In genomic region chr3:139780603-139781002, GRCh38 we compare ENCODE assay signal across 27 cellular contexts.
DNase-seq lines count a peak whose midpoint lies in the region; ATAC-seq, FAIRE-seq and TF ChIP-seq lines count a peak whose summit lies in the region.
"Had no signal": no experiment of that assay in that cellular context is flagged by ENCODE, and none has a peak within 500 bp of the region (broad histone marks: within the 10 kb centered on the region; RNA-seq: fewer than 3 reads in every experiment).

No MANE protein-coding gene starts in this region.

- ATAC-seq in left ventricle myocardium superior, result peak; percentile 64
- ATAC-seq in PC-3, result no peak
- ATAC-seq: HCT116 had no signal

- H3F3A ChIP-seq in smooth muscle cell (ENCODE audit: low read depth), result no peaks in the 10 kb centered on the region
- no peaks in the 10 kb centered on the region for H3F3A ChIP-seq in PC-3 (ENCODE audit: low read length, unreplicated experiment)

- H3K9ac ChIP-seq in astrocyte (ENCODE audit: low read length) (no peak overlapping the region), smooth muscle cell (ENCODE audit: low read depth) (no peak overlapping the region), PC-3 (ENCODE audit: low read length) (no peak overlapping the region)

- H2AFZ ChIP-seq in astrocyte (ENCODE audit: low read depth, low read length), result no peak overlapping the region
- H2AFZ ChIP-seq in smooth muscle cell (ENCODE audit: low read depth), result no peak overlapping the region
- no peak overlapping the region for H2AFZ ChIP-seq in PC-3 (ENCODE audit: low read length)
- H2AFZ ChIP-seq: PC-9 had no signal

- no peak overlapping the region for H3K4me2 ChIP-seq in astrocyte (ENCODE audit: low read length)
- H3K4me2 ChIP-seq in smooth muscle cell, result peak overlapping the region; percentile 50
- no peak overlapping the region for H3K4me2 ChIP-seq in PC-3 (ENCODE audit: low read length)
- H3K4me2 ChIP-seq: PC-9 had no signal

- no peaks in the 10 kb centered on the region for H4K20me1 ChIP-seq in astrocyte (ENCODE audit: insufficient read depth, low read length)
- H4K20me1 ChIP-seq in smooth muscle cell (ENCODE audit: low read depth), result no peaks in the 10 kb centered on the region
- no peaks in the 10 kb centered on the region for H4K20me1 ChIP-seq in PC-3 (ENCODE audit: low read length)

- POLR2A ChIA-PET in PC-3 (lab: Charles Lee; ENCODE audit: unreplicated experiment), result no interaction called here

- CTCF ChIA-PET in PC-3 (lab: Charles Lee), result no interaction called here

- 15% methylated on average over 1 of the region's 1 CpG for WGBS in smooth muscle cell (ENCODE audit: low lambda C conversion rate)

- FAIRE-seq in astrocyte (lab: Jason Lieb, UNC), result no peak
- FAIRE-seq: GM18507 had no signal

- H3K79me2 ChIP-seq in astrocyte (ENCODE audit: insufficient read depth, low read length), result no peaks in the 10 kb centered on the region
- H3K79me2 ChIP-seq in smooth muscle cell (ENCODE audit: low read depth), result no peaks in the 10 kb centered on the region
- H3K79me2 ChIP-seq in PC-3 (ENCODE audit: low read length), result no peaks in the 10 kb centered on the region

- H3K27me3 ChIP-seq in left ventricle myocardium inferior (ENCODE audit: low read depth) (peaks cover 7% of the 10 kb centered on the region), astrocyte (ENCODE audit: insufficient read depth, low read length) (peaks cover 19% of the 10 kb centered on the region), smooth muscle cell (ENCODE audit: low read depth) (peaks cover 5% of the 10 kb centered on the region), PC-3 (ENCODE audit: low read length) (peaks cover 13% of the 10 kb centered on the region), dorsolateral prefrontal cortex (no peaks in the 10 kb centered on the region)
- H3K27me3 ChIP-seq: BE2C had no signal

- H3K9me3 ChIP-seq in left ventricle myocardium inferior (replicated peaks) (no peaks in the 10 kb centered on the region), astrocyte (ENCODE audit: insufficient read depth, low read depth, low read length) (no peaks in the 10 kb centered on the region), smooth muscle cell (replicated peaks; ENCODE audit: low read depth) (no peaks in the 10 kb centered on the region), PC-3 (ENCODE audit: low read length) (no peaks in the 10 kb centered on the region)
- H3K9me3 ChIP-seq: BE2C had no signal

- H3K27me3 Mint-ChIP-seq in astrocyte (ENCODE audit: low read depth, unreplicated experiment), result peaks cover 8% of the 10 kb centered on the region

- H3K27ac Mint-ChIP-seq in astrocyte (ENCODE audit: unreplicated experiment), result no peak overlapping the region
- H3K27ac Mint-ChIP-seq: CD14-positive monocyte; CD8-positive, alpha-beta memory T cell had no signal

- H3K27ac ChIP-seq in left ventricle myocardium inferior (replicated peaks) (no peak overlapping the region), astrocyte (ENCODE audit: low read depth, low read length) (no peak overlapping the region), smooth muscle cell (ENCODE audit: low read depth) (no peak overlapping the region), PC-3 (ENCODE audit: low read length) (no peak overlapping the region), dorsolateral prefrontal cortex (no peak overlapping the region)
- H3K27ac ChIP-seq: HL-60, PC-9 had no signal

- H3K9me2 ChIP-seq in PC-3 (replicated peaks; ENCODE audit: low read length), result no peaks in the 10 kb centered on the region

- intact Hi-C loops in left ventricle myocardium superior (cut with micrococcal nuclease) (no loop called here), left ventricle myocardium inferior (cut with micrococcal nuclease) (no loop called here), PC-3 (cut with micrococcal nuclease) (no loop called here), dorsolateral prefrontal cortex (cut with DNase I) (no loop called here)

- no peak overlapping the region for H3K4me3 ChIP-seq in left ventricle myocardium inferior
- H3K4me3 ChIP-seq in astrocyte (ENCODE audit: insufficient read depth, low read depth, low read length), result no peak overlapping the region
- no peak overlapping the region for H3K4me3 ChIP-seq in smooth muscle cell
- no peak overlapping the region for H3K4me3 ChIP-seq in PC-3 (ENCODE audit: low read length)
- H3K4me3 ChIP-seq in dorsolateral prefrontal cortex, result no peak overlapping the region
- H3K4me3 ChIP-seq: PC-9 had no signal

- DNase-seq in left ventricle myocardium superior (no peak), left ventricle myocardium inferior (no peak), astrocyte (ENCODE audit: low read depth) (peak; percentile 56), left kidney (ENCODE audit: low read depth, low spot score) (peak; percentile 31), smooth muscle cell (lab: John Stamatoyannopoulos, UW; ENCODE audit: unreplicated experiment) (no peak), ecto neural progenitor cell (ENCODE audit: low spot score) (no peak), PC-3 (no peak), dorsolateral prefrontal cortex (no peak)
- DNase-seq: 8988T; ACHN; BE2C; CD8-positive, alpha-beta memory T cell; DMS 273 treated with DMSO at 0.1 percent for 48 hours; DMS79; NCI-H1092; NCI-H1417 treated with DMSO at 0.1 percent for 48 hours; NCI-H1694 treated with DMSO at 0.1 percent for 48 hours; NCI-H2081; NCI-H226; NCI-H510A treated with DMSO at 0.1 percent for 48 hours; PC-9; RPMI8226; SHP77 treated with DMSO at 0.1 percent for 48 hours had no signal

- H3K36me3 ChIP-seq in left ventricle myocardium inferior (no peaks in the 10 kb centered on the region), astrocyte (ENCODE audit: insufficient read depth, low read length) (no peaks in the 10 kb centered on the region), smooth muscle cell (ENCODE audit: low read depth) (no peaks in the 10 kb centered on the region), PC-3 (ENCODE audit: low read depth, low read length) (no peaks in the 10 kb centered on the region)
- H3K36me3 ChIP-seq: BE2C had no signal

- H3K9me3 Mint-ChIP-seq in astrocyte (ENCODE audit: unreplicated experiment), result peaks cover 7% of the 10 kb centered on the region
- H3K9me3 Mint-ChIP-seq: CD8-positive, alpha-beta memory T cell had no signal

- H3K4me1 ChIP-seq in left ventricle myocardium inferior (no peaks in the 10 kb centered on the region), astrocyte (ENCODE audit: insufficient read depth, low read length) (no peaks in the 10 kb centered on the region), smooth muscle cell (ENCODE audit: low read depth) (no peaks in the 10 kb centered on the region), PC-3 (ENCODE audit: insufficient read depth, low read length) (no peaks in the 10 kb centered on the region)
- H3K4me1 ChIP-seq: BE2C had no signal

- H3K36me3 Mint-ChIP-seq in astrocyte (ENCODE audit: low read depth, unreplicated experiment), result peaks cover 2% of the 10 kb centered on the region
- H3K36me3 Mint-ChIP-seq: CD14-positive monocyte; CD8-positive, alpha-beta memory T cell had no signal

- H3K4me3 Mint-ChIP-seq in astrocyte (ENCODE audit: unreplicated experiment), result no peak overlapping the region
- H3K4me3 Mint-ChIP-seq: CD14-positive monocyte; CD8-positive, alpha-beta memory T cell had no signal

- BruUV-seq in PC-3 (replicated peaks; lab: Mats Ljungman, UMichigan), result no TSS peak

- H3K4me1 Mint-ChIP-seq in astrocyte (ENCODE audit: low read depth, unreplicated experiment), result peaks cover 10% of the 10 kb centered on the region
- H3K4me1 Mint-ChIP-seq: CD14-positive monocyte; CD8-positive, alpha-beta memory T cell had no signal

- TF ChIP-seq CTCF in left ventricle myocardium inferior (IDR thresholded peaks at IDR 0.05; ENCODE audit: borderline replicate concordance), result no peak
- TF ChIP-seq CTCF in astrocyte (IDR thresholded peaks at IDR 0.05; ENCODE audit: insufficient read depth, low read depth, low read length), result no peak
- TF ChIP-seq CTCF in smooth muscle cell (IDR thresholded peaks at IDR 0.05; ENCODE audit: borderline replicate concordance, insufficient read depth, poor library complexity, severe bottlenecking), result no peak
- no peak for TF ChIP-seq CTCF in PC-3 (conservative IDR thresholded peaks at IDR 0.05; ENCODE audit: low read depth, low read length)
- TF ChIP-seq CTCF in dorsolateral prefrontal cortex (IDR thresholded peaks at IDR 0.05 in 54 of 56, conservative IDR thresholded peaks at IDR 0.05 in 2 of 56; ENCODE audit: low read depth in 1 of 56, partially characterized antibody in 56 of 56), result no peak

Comparison
In these comparisons a context has a peak if more than half of its experiments do, and no peak if none do; other contexts are left out.
1. DNase-seq: peak in astrocyte (single experiment) and left kidney (single experiment); none in left ventricle myocardium superior (single experiment), left ventricle myocardium inferior (single experiment), smooth muscle cell (single experiment), ecto neural progenitor cell (single experiment), PC-3 (single experiment) and dorsolateral prefrontal cortex (0 of 10).